Comparison of ENCODE assay signal across 14 cellular contexts in genomic region chr4:153292897-153293674, GRCh38.
"Had no signal": no experiment of that assay in that cellular context is flagged by ENCODE, and none has a peak within 500 bp of the region (broad histone marks: within the 10 kb centered on the region; RNA-seq: fewer than 3 reads in every experiment).

No MANE protein-coding gene starts in this region.

- ATAC-seq: activated CD4-positive, alpha-beta T cell treated with anti-CD3 and anti-CD28 coated beads for 36 hours; gastrocnemius medialis; naive thymus-derived CD4-positive, alpha-beta T cell; stimulated activated naive B cell treated with anti-CD40 and anti-IgM and Interleukin-4, amounts not matched to agents 10 μg/mL and 1 μg/mL and 100 μg/mL, for 72 hours had no signal

- H3K4me1 ChIP-seq: gastrocnemius medialis had no signal

- H3K27me3 ChIP-seq: adrenal gland, gastrocnemius medialis, heart right ventricle, upper lobe of left lung had no signal

- H3K4me3 ChIP-seq: adrenal gland, gastrocnemius medialis, heart right ventricle, upper lobe of left lung had no signal

- DNase-seq: activated CD4-positive, alpha-beta memory T cell treated with anti-CD3 and anti-CD28 coated beads, Interleukin-2, amount 10 ng/mL, durations not matched to agents 7 days and 5 days; activated CD4-positive, alpha-beta T cell treated with anti-CD3 and anti-CD28 coated beads for 36 hours; activated effector memory CD4-positive, alpha-beta T cell treated with anti-CD3 and anti-CD28 coated beads, Interleukin-2, amount 50 U/mL, for 16 hours; activated T-cell treated with anti-CD3 and anti-CD28 coated beads, Interleukin-2, amount 50 U/mL, for 48 hours; adrenal gland; effector memory CD4-positive, alpha-beta T cell; gastrocnemius medialis; heart right ventricle; naive thymus-derived CD4-positive, alpha-beta T cell; retina; SIG-M5; stimulated activated CD4-positive, alpha-beta T cell treated with anti-CD3 and anti-CD28 coated beads, Interleukin-2, amount 100 ng/mL, for 48 hours; stimulated activated naive B cell treated with anti-CD40 and anti-IgM and Interleukin-4, amounts not matched to agents 10 μg/mL and 1 μg/mL and 100 μg/mL, for 72 hours; upper lobe of left lung had no signal

- H3K27ac ChIP-seq: adrenal gland, gastrocnemius medialis, heart right ventricle, upper lobe of left lung had no signal

- H3K9me3 ChIP-seq: gastrocnemius medialis, upper lobe of left lung had no signal
